Comparison of ENCODE assay signal across 27 cellular contexts in the genomic region with DNA sequence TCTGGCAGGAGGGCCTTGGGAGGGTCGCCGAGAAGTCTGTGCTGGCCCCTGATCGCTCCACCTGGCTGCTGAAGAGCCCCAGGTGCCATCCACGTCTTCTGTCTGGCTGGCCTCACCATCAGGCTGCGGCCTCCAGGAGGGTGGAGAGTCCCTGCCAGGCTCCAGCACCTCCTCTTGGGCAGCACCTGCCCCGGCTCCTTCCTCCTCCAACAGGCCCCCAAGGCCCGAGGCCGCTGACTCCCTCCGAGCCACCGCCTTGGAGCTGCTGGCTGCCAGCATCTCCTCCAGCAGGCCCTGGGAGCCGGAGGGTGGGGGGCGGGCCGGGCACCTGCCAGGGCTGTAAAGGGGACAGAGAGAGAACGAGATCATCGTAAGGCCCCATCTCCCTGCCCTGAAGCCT. TPM values are rescaled to one million over a fixed set of nuclear protein-coding genes. Genes with fewer than 3 reads are reported as not detected.
"Had no signal": no experiment of that assay in that cellular context is flagged by ENCODE, and none has a peak within 500 bp of the region (broad histone marks: within the 10 kb centered on the region; RNA-seq: fewer than 3 reads in every experiment).

No MANE protein-coding gene starts in this region.

- H3K9me3 ChIP-seq: SJCRH30, SK-N-SH had no signal

- H3K27ac ChIP-seq: ascending aorta, body of pancreas, SJCRH30, VCaP had no signal

- H3K27me3 ChIP-seq: ascending aorta, body of pancreas, SJCRH30 had no signal

- H3K4me2 ChIP-seq: SK-N-SH had no signal

- H3K4me3 ChIP-seq: ascending aorta, body of pancreas, SJCRH30 had no signal

- DNase-seq: activated CD4-positive, alpha-beta memory T cell treated with anti-CD3 and anti-CD28 coated beads for 36 hours; activated CD4-positive, alpha-beta T cell treated with anti-CD3 and anti-CD28 coated beads, Interleukin-2, amount 10 ng/mL, durations not matched to agents 7 days and 5 days; activated CD4-positive, CD25-positive, alpha-beta regulatory T cell; activated CD8-positive, alpha-beta memory T cell treated with anti-CD3 and anti-CD28 coated beads for 24 hours; activated effector memory CD4-positive, alpha-beta T cell treated with anti-CD3 and anti-CD28 coated beads, Interleukin-2, amount 50 U/mL, for 16 hours; activated naive CD4-positive, alpha-beta T cell treated with Interleukin-2 at 50 U/mL for 16 hours; activated naive CD8-positive, alpha-beta T cell treated with anti-CD3 and anti-CD28 coated beads, Interleukin-2, amount 50 U/mL, for 24 hours; activated T-cell treated with anti-CD3 and anti-CD28 coated beads, Interleukin-2, amount 50 U/mL, for 4 hours; amniotic stem cell; body of pancreas; KBM-7; NCI-H1930; NCI-H2171 treated with DMSO at 0.1 percent for 48 hours; NCI-H345; NCI-H526 treated with DMSO at 0.1 percent for 48 hours; Right ventricle myocardium superior; SJCRH30; T-helper 1 cell had no signal

- H3K9ac ChIP-seq: SK-N-SH had no signal

- ATAC-seq: activated naive CD4-positive, alpha-beta T cell treated with anti-CD3 and anti-CD28 coated beads, Interleukin-2, amount 50 U/mL, for 72 hours; activated naive CD8-positive, alpha-beta T cell treated with anti-CD3 and anti-CD28 coated beads, Interleukin-2, amount 50 U/mL, for 24 hours; activated T-cell treated with anti-CD3 and anti-CD28 coated beads, Interleukin-2, amount 50 U/mL, for 4 hours; body of pancreas had no signal

RNA-seq across cellular contexts. Expression of a gene that starts 35.7 kb away (rescaled TPM):
- total RNA-seq: activated CD4-positive, alpha-beta memory T cell treated with anti-CD3 and anti-CD28 coated beads for 36 hours; activated CD4-positive, alpha-beta T cell treated with anti-CD3 and anti-CD28 coated beads, Interleukin-2, amount 10 ng/mL, durations not matched to agents 7 days and 5 days; activated naive CD4-positive, alpha-beta T cell treated with anti-CD3 and anti-CD28 coated beads, Interleukin-2, amount 50 U/mL, for 72 hours; activated T-cell treated with anti-CD3 and anti-CD28 coated beads, Interleukin-2, amount 50 U/mL, for 4 hours; ascending aorta; body of pancreas; LHCN-M2; M059J; OCI-LY7; RPMI7951; SJCRH30; T-helper 2 cell treated with Interferon-gamma antibody and Interleukin-4, amounts not matched to agents 100 ng/mL and 5 ng/mL, for 36 hours had no signal
- polyA plus RNA-seq: SK-N-SH had no signal
